14 cellular contexts compared by ENCODE assay signal in genomic region chr6:139433647-139434419, GRCh38. TPM values are rescaled to one million over a fixed set of nuclear protein-coding genes. Genes with fewer than 3 reads are reported as not detected.
DNase-seq lines count a peak whose midpoint lies in the region; ATAC-seq, FAIRE-seq and TF ChIP-seq lines count a peak whose summit lies in the region.
"Had no signal": no experiment of that assay in that cellular context is flagged by ENCODE, and none has a peak within 500 bp of the region (broad histone marks: within the 10 kb centered on the region; RNA-seq: fewer than 3 reads in every experiment).

No MANE protein-coding gene starts in this region.

- peaks cover 6 to 14% (median 9%) of the 10 kb centered on the region in 7 donors for H3K9me3 Mint-ChIP-seq in CD14-positive monocyte
- H3K9me3 Mint-ChIP-seq: activated T-helper 2 cell treated with anti-CD3 and anti-CD28 coated beads, Interferon-gamma antibody, Interleukin-2, Interleukin-4, amounts not matched to agents 10 μg/mL and 5 μg/mL and 100 μg/mL, durations not matched to agents 14 hours and 24 hours and 36 hours had no signal

- no peaks in the 10 kb centered on the region for H3K9me2 ChIP-seq in Loucy (replicated peaks; ENCODE audit: low read depth, low read length)

- peak; percentile 100 for ATAC-seq in left colon
- ATAC-seq: Right ventricle myocardium inferior had no signal

- no peaks in the 10 kb centered on the region for H3K36me3 ChIP-seq in Loucy (ENCODE audit: insufficient read depth, low read length)

- H3K27me3 ChIP-seq in Loucy (ENCODE audit: insufficient read depth, low read length, poor library complexity, severe bottlenecking): no peaks in the 10 kb centered on the region

- peak overlapping the region; percentile 89 for H2AFZ ChIP-seq in Loucy (ENCODE audit: low read length)

- peak overlapping the region in 4 of 7 donors; percentile 1 to 50 (median 20) for H3K27ac Mint-ChIP-seq in CD14-positive monocyte
- H3K27ac Mint-ChIP-seq: activated T-helper 2 cell treated with anti-CD3 and anti-CD28 coated beads, Interferon-gamma antibody, Interleukin-2, Interleukin-4, amounts not matched to agents 10 μg/mL and 5 μg/mL and 100 μg/mL, durations not matched to agents 14 hours and 24 hours and 36 hours had no signal

- H3K36me3 Mint-ChIP-seq in CD14-positive monocyte: peaks cover 0 to 2% of the 10 kb centered on the region in 2 donors

- H3K4me1 Mint-ChIP-seq in CD14-positive monocyte: peaks cover 23% of the 10 kb centered on the region

- H3K4me1 ChIP-seq in Loucy (ENCODE audit: insufficient read depth, low read length, poor library complexity, severe bottlenecking): no peaks in the 10 kb centered on the region

- no peak overlapping the region for H3K4me3 Mint-ChIP-seq in CD14-positive monocyte

- intact Hi-C loops in CD14-positive monocyte (cut with micrococcal nuclease) (no loop called here), left colon (cut with DNase I, micrococcal nuclease) (no loop called here)

- no peaks in the 10 kb centered on the region for H3K9me3 ChIP-seq in Loucy (ENCODE audit: insufficient read depth, low read depth, low read length)

- no peak overlapping the region for H3K4me3 ChIP-seq in Loucy (ENCODE audit: low read length, poor library complexity, severe bottlenecking)

- no peaks in the 10 kb centered on the region for H4K20me1 ChIP-seq in Loucy (ENCODE audit: insufficient read depth, low read length, poor library complexity, severe bottlenecking)

- FAIRE-seq in RCC 7860 (lab: Jason Lieb, UNC): no peak

- no peak overlapping the region for H3K9ac ChIP-seq in Loucy (ENCODE audit: low read depth, low read length, poor library complexity, severe bottlenecking)

- H3K4me2 ChIP-seq in Loucy (ENCODE audit: low read depth, low read length, poor library complexity, severe bottlenecking): no peak overlapping the region

- TF ChIP-seq CTCF in CD14-positive monocyte (IDR thresholded peaks at IDR 0.05): no peak
- no peak for TF ChIP-seq CTCF in Loucy (conservative IDR thresholded peaks at IDR 0.05; ENCODE audit: low read length)

- H3K79me2 ChIP-seq in Loucy (ENCODE audit: insufficient read depth, low read length): no peaks in the 10 kb centered on the region

- H3F3A ChIP-seq in Loucy (ENCODE audit: low read depth): no peaks in the 10 kb centered on the region

- peaks cover 0 to 1% (median 0%) of the 10 kb centered on the region in 3 donors for H3K27me3 Mint-ChIP-seq in CD14-positive monocyte (ENCODE audit: low read depth in 3 of 3)

- DNase-seq in CD14-positive monocyte (ENCODE audit: low spot score): no peak
- peak; percentile 23 for DNase-seq in amniotic epithelial cell (ENCODE audit: low read depth)
- peak; percentile 37 for DNase-seq in left colon
- no peak for DNase-seq in NCI-H1105 (lab: John Stamatoyannopoulos, UW)
- no peak for DNase-seq in activated CD4-positive, CD25-positive, alpha-beta regulatory T cell (lab: John Stamatoyannopoulos, UW)
- DNase-seq in NCI-H146 treated with DMSO at 0.1 percent for 48 hours (lab: John Stamatoyannopoulos, UW; ENCODE audit: unreplicated experiment): no peak
- no peak for DNase-seq in RCC 7860 (ENCODE audit: low spot score)
- DNase-seq: activated CD4-positive, alpha-beta T cell treated with anti-CD3 and anti-CD28 coated beads for 1 hour; cerebellar nuclear complex; hippocampal formation; NCI-H146 had no signal

RNA-seq across cellular contexts. Expression of gene CITED2, which starts 59.4 kb away (rescaled TPM):
- 10 to 100 TPM; 22.9 to 43.9 TPM for polyA plus RNA-seq in CD14-positive monocyte
- 100 to 1,000 TPM in 1 of 2 donors, 10 to 100 TPM in 1; 75.0 to 109 TPM for total RNA-seq in left colon

Comparison
In these comparisons a context has a peak if more than half of its experiments do, and no peak if none do; other contexts are left out.
1. DNase-seq: peak in amniotic epithelial cell (single experiment) and left colon (2 of 2); none in CD14-positive monocyte (single experiment), NCI-H1105 (single experiment), activated CD4-positive, CD25-positive, alpha-beta regulatory T cell (0 of 4), NCI-H146 treated with DMSO at 0.1 percent for 48 hours (single experiment) and RCC 7860 (single experiment).